ENCODE assay signal across 9 cellular contexts in the genomic region with DNA sequence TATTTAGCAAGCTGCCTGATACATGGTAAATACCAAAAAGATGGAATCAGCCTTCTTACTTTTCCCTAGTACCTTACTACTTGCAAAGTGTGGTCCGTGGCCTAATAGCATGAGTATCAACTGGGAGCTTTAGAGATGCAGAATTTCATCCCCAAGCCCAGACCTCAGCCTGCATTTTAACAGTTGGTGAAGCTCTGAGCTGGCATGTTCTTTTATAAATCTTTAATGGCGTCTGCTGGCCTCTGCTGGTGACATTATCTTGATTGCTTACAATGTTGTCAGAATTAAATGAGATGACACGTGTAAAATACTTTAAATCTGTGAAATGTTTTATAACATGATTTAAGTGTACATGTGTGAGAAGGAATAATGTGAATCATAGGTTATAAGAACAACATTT.
A peak's percentile ranks its signal among the peaks of the same experiment; 100 is the strongest.
DNase-seq lines count a peak whose midpoint lies in the region; ATAC-seq and TF ChIP-seq lines count a peak whose summit lies in the region.
"Had no signal": no experiment of that assay in that cellular context is flagged by ENCODE, and none has a peak within 500 bp of the region (broad histone marks: within the 10 kb centered on the region; RNA-seq: fewer than 3 reads in every experiment).

No MANE protein-coding gene starts in this region.

- no peaks in the 10 kb centered on the region for H3K9me3 Mint-ChIP-seq in activated naive CD8-positive, alpha-beta T cell treated with anti-CD3 and anti-CD28 coated beads, Interleukin-2, amount 50 U/mL, for 24 hours
- H3K9me3 Mint-ChIP-seq in activated naive CD8-positive, alpha-beta T cell treated with anti-CD3 and anti-CD28 coated beads for 36 hours: no peaks in the 10 kb centered on the region
- H3K9me3 Mint-ChIP-seq: stimulated activated naive B cell treated with anti-CD40 and anti-IgM and Interleukin-4, amounts not matched to agents 10 μg/mL and 1 μg/mL and 100 μg/mL, for 72 hours had no signal

- BruUV-seq in Panc1 (replicated peaks; lab: Mats Ljungman, UMichigan): no TSS peak

- in situ Hi-C loops in Panc1 (cut with HindIII; ENCODE audit: low pct_unique_long_range_greater_than_20kb, low sequenced_read_pairs): no loop called here

- no peak overlapping the region for H3K4me3 ChIP-seq in Panc1 (ENCODE audit: low read depth in 2 of 2, low read length in 2 of 2)
- H3K4me3 ChIP-seq in fibroblast of the aortic adventitia (ENCODE audit: low read depth, low read length): no peak overlapping the region

- no peaks in the 10 kb centered on the region for H3K27me3 Mint-ChIP-seq in activated naive CD8-positive, alpha-beta T cell treated with anti-CD3 and anti-CD28 coated beads, Interleukin-2, amount 50 U/mL, for 24 hours
- no peaks in the 10 kb centered on the region for H3K27me3 Mint-ChIP-seq in activated naive CD8-positive, alpha-beta T cell treated with anti-CD3 and anti-CD28 coated beads for 36 hours
- H3K27me3 Mint-ChIP-seq: stimulated activated naive B cell treated with anti-CD40 and anti-IgM and Interleukin-4, amounts not matched to agents 10 μg/mL and 1 μg/mL and 100 μg/mL, for 72 hours had no signal

- no peak overlapping the region for H3K27ac ChIP-seq in Panc1 (ENCODE audit: low read length)

- H3K4me1 ChIP-seq in Panc1 (ENCODE audit: control insufficient read depth, insufficient read depth, low read length): no peaks in the 10 kb centered on the region

- DNase-seq in activated naive CD8-positive, alpha-beta T cell treated with anti-CD3 and anti-CD28 coated beads, Interleukin-2, amount 50 U/mL, for 24 hours: no peak
- DNase-seq in activated naive CD8-positive, alpha-beta T cell treated with anti-CD3 and anti-CD28 coated beads for 36 hours: no peak
- no peak for DNase-seq in Panc1 (ENCODE audit: low read depth, low spot score)
- peak; percentile 31 for DNase-seq in fibroblast of the aortic adventitia (ENCODE audit: low read depth)
- peak; percentile 7 for DNase-seq in stromal cell of bone marrow (ENCODE audit: low read depth)
- DNase-seq in activated T-cell treated with anti-CD3 and anti-CD28 coated beads, Interleukin-2, amount 50 U/mL, for 48 hours: no peak
- DNase-seq in DMS79 (lab: John Stamatoyannopoulos, UW): no peak
- no peak for DNase-seq in activated effector memory CD4-positive, alpha-beta T cell treated with anti-CD3 and anti-CD28 coated beads, Interleukin-2, amount 50 U/mL, for 16 hours
- DNase-seq: stimulated activated naive B cell treated with anti-CD40 and anti-IgM and Interleukin-4, amounts not matched to agents 10 μg/mL and 1 μg/mL and 100 μg/mL, for 72 hours had no signal

- H3K27me3 ChIP-seq in Panc1 (ENCODE audit: control insufficient read depth, insufficient read depth, low read length): no peaks in the 10 kb centered on the region

- H3K27ac Mint-ChIP-seq in activated naive CD8-positive, alpha-beta T cell treated with anti-CD3 and anti-CD28 coated beads, Interleukin-2, amount 50 U/mL, for 24 hours: no peak overlapping the region
- no peak overlapping the region for H3K27ac Mint-ChIP-seq in activated naive CD8-positive, alpha-beta T cell treated with anti-CD3 and anti-CD28 coated beads for 36 hours
- H3K27ac Mint-ChIP-seq: stimulated activated naive B cell treated with anti-CD40 and anti-IgM and Interleukin-4, amounts not matched to agents 10 μg/mL and 1 μg/mL and 100 μg/mL, for 72 hours had no signal

- intact Hi-C loops in Panc1 (cut with micrococcal nuclease; ENCODE audit: unreplicated experiment): loop anchor here (2.0 kb wide), 1 partner anchor 341 kb away; no protein-coding TSS in a partner anchor

- peak; percentile 49 for TF ChIP-seq CTCF in Panc1 (IDR thresholded peaks at IDR 0.05)
- no peak for TF ChIP-seq CTCF in fibroblast of the aortic adventitia (IDR thresholded peaks at IDR 0.05; ENCODE audit: insufficient read depth, low read length)

- H3K36me3 ChIP-seq in Panc1 (ENCODE audit: control insufficient read depth, insufficient read depth, low read length): no peaks in the 10 kb centered on the region

- peak; percentile 43 for ATAC-seq in activated naive CD8-positive, alpha-beta T cell treated with anti-CD3 and anti-CD28 coated beads, Interleukin-2, amount 50 U/mL, for 24 hours
- peak; percentile 53; the same call in 1 of the 2 replicates for ATAC-seq in Panc1

- no peaks in the 10 kb centered on the region for H3K9me3 ChIP-seq in Panc1 (ENCODE audit: control insufficient read depth, insufficient read depth, low read depth, low read length)

- peaks cover 13% of the 10 kb centered on the region for H3K36me3 Mint-ChIP-seq in activated naive CD8-positive, alpha-beta T cell treated with anti-CD3 and anti-CD28 coated beads, Interleukin-2, amount 50 U/mL, for 24 hours (ENCODE audit: low read depth)
- H3K36me3 Mint-ChIP-seq in activated naive CD8-positive, alpha-beta T cell treated with anti-CD3 and anti-CD28 coated beads for 36 hours: peaks cover 10% of the 10 kb centered on the region

- no peak overlapping the region for H3K4me3 Mint-ChIP-seq in activated naive CD8-positive, alpha-beta T cell treated with anti-CD3 and anti-CD28 coated beads, Interleukin-2, amount 50 U/mL, for 24 hours
- no peak overlapping the region for H3K4me3 Mint-ChIP-seq in activated naive CD8-positive, alpha-beta T cell treated with anti-CD3 and anti-CD28 coated beads for 36 hours
- H3K4me3 Mint-ChIP-seq: stimulated activated naive B cell treated with anti-CD40 and anti-IgM and Interleukin-4, amounts not matched to agents 10 μg/mL and 1 μg/mL and 100 μg/mL, for 72 hours had no signal

- POLR2A ChIA-PET in Panc1 (lab: Charles Lee): no interaction called here

- CTCF ChIA-PET in Panc1 (lab: Charles Lee): interaction anchor here (0.7 kb wide), 1 partner anchor 244 kb away, joined by 3 read pairs; no protein-coding TSS in a partner anchor

- peaks cover 4% of the 10 kb centered on the region for H3K4me1 Mint-ChIP-seq in activated naive CD8-positive, alpha-beta T cell treated with anti-CD3 and anti-CD28 coated beads, Interleukin-2, amount 50 U/mL, for 24 hours
- H3K4me1 Mint-ChIP-seq in activated naive CD8-positive, alpha-beta T cell treated with anti-CD3 and anti-CD28 coated beads for 36 hours: peaks cover 2% of the 10 kb centered on the region

Comparison
In these comparisons a context has a peak if more than half of its experiments do, and no peak if none do; other contexts are left out.
1. DNase-seq: peak in fibroblast of the aortic adventitia (single experiment) and stromal cell of bone marrow (single experiment); none in activated naive CD8-positive, alpha-beta T cell treated with anti-CD3 and anti-CD28 coated beads, Interleukin-2, amount 50 U/mL, for 24 hours (single experiment), activated naive CD8-positive, alpha-beta T cell treated with anti-CD3 and anti-CD28 coated beads for 36 hours (single experiment), Panc1 (single experiment), activated T-cell treated with anti-CD3 and anti-CD28 coated beads, Interleukin-2, amount 50 U/mL, for 48 hours (0 of 2), DMS79 (single experiment) and activated effector memory CD4-positive, alpha-beta T cell treated with anti-CD3 and anti-CD28 coated beads, Interleukin-2, amount 50 U/mL, for 16 hours (single experiment).